In the genomic region with DNA sequence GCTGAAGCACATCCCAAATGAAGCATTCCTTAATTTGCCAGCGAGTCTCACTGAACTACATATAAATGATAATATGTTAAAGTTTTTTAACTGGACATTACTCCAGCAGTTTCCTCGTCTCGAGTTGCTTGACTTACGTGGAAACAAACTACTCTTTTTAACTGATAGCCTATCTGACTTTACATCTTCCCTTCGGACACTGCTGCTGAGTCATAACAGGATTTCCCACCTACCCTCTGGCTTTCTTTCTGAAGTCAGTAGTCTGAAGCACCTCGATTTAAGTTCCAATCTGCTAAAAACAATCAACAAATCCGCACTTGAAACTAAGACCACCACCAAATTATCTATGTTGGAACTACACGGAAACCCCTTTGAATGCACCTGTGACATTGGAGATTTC, we compare ENCODE assay signal across 2 cellular contexts.
TF ChIP-seq lines count a peak whose summit lies in the region.

No MANE protein-coding gene starts in this region.

TF ChIP-seq in A549, 52 proteins besides CTCF, POLR2A, EP300 and RAD21:
- TF ChIP-seq PHF8 (IDR thresholded peaks at IDR 0.05; ENCODE audit: borderline replicate concordance, low read depth): no peak
- no peak for TF ChIP-seq ZNF302 (CRISPR knock-in tag; IDR thresholded peaks at IDR 0.05)
TF ChIP-seq in A549: peak in this region for 0.

TF ChIP-seq in endothelial cell of umbilical vein, 7 proteins besides CTCF, POLR2A, EP300 and RAD21:
- no peak for TF ChIP-seq FOS (IDR thresholded peaks at IDR 0.05; ENCODE audit: borderline replicate concordance, insufficient read depth, low read length)
- no peak for TF ChIP-seq GATA2 (IDR thresholded peaks at IDR 0.05; ENCODE audit: insufficient read depth, insufficient read length, low read depth, low read length)
- TF ChIP-seq, protein P1, sequence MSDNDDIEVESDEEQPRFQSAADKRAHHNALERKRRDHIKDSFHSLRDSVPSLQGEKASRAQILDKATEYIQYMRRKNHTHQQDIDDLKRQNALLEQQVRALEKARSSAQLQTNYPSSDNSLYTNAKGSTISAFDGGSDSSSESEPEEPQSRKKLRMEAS (IDR thresholded peaks at IDR 0.05; ENCODE audit: insufficient read depth, insufficient read length): no peak
- no peak for TF ChIP-seq POLR2AphosphoS5 (IDR thresholded peaks at IDR 0.05; ENCODE audit: insufficient read depth, low read depth, low read length)
- TF ChIP-seq MYC (IDR thresholded peaks at IDR 0.05; ENCODE audit: low read depth, low read length): no peak
- no peak for TF ChIP-seq EZH2 (IDR thresholded peaks at IDR 0.05; ENCODE audit: borderline replicate concordance, low read depth, low read length, severe bottlenecking)
- TF ChIP-seq JUN (IDR thresholded peaks at IDR 0.05; ENCODE audit: borderline replicate concordance, insufficient read depth, insufficient read length, low read depth): no peak
